ENCODE assay signal across 21 cellular contexts in genomic region chr11:1201395-1202153, GRCh38. TPM values are rescaled to one million over a fixed set of nuclear protein-coding genes. Genes with fewer than 3 reads are reported as not detected.
A peak's percentile ranks its signal among the peaks of the same experiment; 100 is the strongest.
DNase-seq lines count a peak whose midpoint lies in the region; ATAC-seq, FAIRE-seq and TF ChIP-seq lines count a peak whose summit lies in the region.
"Had no signal": no experiment of that assay in that cellular context is flagged by ENCODE, and none has a peak within 500 bp of the region (broad histone marks: within the 10 kb centered on the region; RNA-seq: fewer than 3 reads in every experiment).

No MANE protein-coding gene starts in this region.

- no peaks in the 10 kb centered on the region for H3K27me3 Mint-ChIP-seq in immature natural killer cell (ENCODE audit: low read depth in 3 of 3)

- no peak for TF ChIP-seq RAD21 in GM12878 (IDR thresholded peaks at IDR 0.05; ENCODE audit: insufficient read depth, low read depth, low read length)

- no peak overlapping the region for H2AFZ ChIP-seq in GM12878 (ENCODE audit: control insufficient read depth, low read depth, low read length)
- H2AFZ ChIP-seq: GM23248 had no signal

- H3K4me2 ChIP-seq in GM12878 (ENCODE audit: control insufficient read depth, insufficient read depth) = no peak overlapping the region

- SMC1A ChIA-PET in GM12878 (lab: Charles Lee; ENCODE audit: uncharacterized antibody, unreplicated experiment) = no interaction called here

- H3K4me3 ChIP-seq in GM12878 = no peak overlapping the region
- no peak overlapping the region for H3K4me3 ChIP-seq in fibroblast of the aortic adventitia (ENCODE audit: low read depth, low read length)
- H3K4me3 ChIP-seq: GM23248, HAP-1 had no signal

- no peaks in the 10 kb centered on the region for H3K9me3 ChIP-seq in GM12878 (replicated peaks; ENCODE audit: control insufficient read depth, insufficient read depth, low read length)
- H3K9me3 ChIP-seq: BE2C, HAP-1 had no signal

- H3K27me3 ChIP-seq in GM12878 (replicated peaks in 1 of 2; ENCODE audit: control insufficient read depth in 2 of 2, insufficient read depth in 2 of 2, low read length in 1 of 2) = no peaks in the 10 kb centered on the region

- no peaks in the 10 kb centered on the region for H3K4me1 ChIP-seq in GM12878 (ENCODE audit: control insufficient read depth, insufficient read depth, low read length)
- H3K4me1 ChIP-seq: BE2C, HAP-1 had no signal

- no peak for TF ChIP-seq POLR2A in GM12878 (IDR thresholded peaks at IDR 0.05; ENCODE audit: low read depth, low read length)

- H3K9ac ChIP-seq in GM12878 (ENCODE audit: control insufficient read depth, insufficient read depth, low read length) = no peak overlapping the region
- H3K9ac ChIP-seq: GM23248 had no signal

- FAIRE-seq in HTR-8/SVneo (lab: Jason Lieb, UNC) (peak; percentile 90), GM12878 (lab: Jason Lieb, UNC) (no peak)
- FAIRE-seq: D721Med, RCC 7860 had no signal

- CTCF ChIA-PET in GM12878 (lab: Yijun Ruan, JAX) = interaction anchor here (1.4 to 2.2 kb wide), 5 partner anchors 12 to 375 kb away, joined by 3 to 12 read pairs (median 6); no protein-coding TSS in a partner anchor

- TF ChIP-seq CTCF in GM12878 (IDR thresholded peaks at IDR 0.05 in 2 of 3, conservative IDR thresholded peaks at IDR 0.05 in 1 of 3; ENCODE audit: control insufficient read depth in 2 of 3, extremely low read depth in 1 of 3, insufficient read depth in 1 of 3, low read depth in 3 of 3, low read length in 3 of 3) (no peak), fibroblast of the aortic adventitia (IDR thresholded peaks at IDR 0.05; ENCODE audit: insufficient read depth, low read length) (no peak)

- RAD21 ChIA-PET in GM12878 (lab: Charles Lee; ENCODE audit: unreplicated experiment) = interaction anchor here (1.4 to 2.1 kb wide), 2 partner anchors 313 to 373 kb away, joined by 3 to 6 read pairs; no protein-coding TSS in a partner anchor

- no peak for ATAC-seq in GM12878

- H3K27ac Mint-ChIP-seq in immature natural killer cell = no peak overlapping the region

- no peaks in the 10 kb centered on the region for H3K4me1 Mint-ChIP-seq in immature natural killer cell

- no peaks in the 10 kb centered on the region for H3K36me3 ChIP-seq in GM12878 (ENCODE audit: control insufficient read depth in 2 of 2, insufficient read depth in 2 of 2, low read length in 1 of 2)
- H3K36me3 ChIP-seq: BE2C, HAP-1 had no signal

- H4K20me1 ChIP-seq in GM12878 (ENCODE audit: control insufficient read depth, insufficient read depth) = no peaks in the 10 kb centered on the region

- no peak overlapping the region for H3K27ac ChIP-seq in GM12878 (ENCODE audit: control insufficient read depth, insufficient read depth)
- H3K27ac ChIP-seq: GM23248 had no signal

- no peaks in the 10 kb centered on the region for H3K9me3 Mint-ChIP-seq in immature natural killer cell

- POLR2A ChIA-PET in GM12878 (lab: Charles Lee) = no interaction called here

- no peaks in the 10 kb centered on the region for H3K36me3 Mint-ChIP-seq in immature natural killer cell

- peak; percentile 7 for DNase-seq in A172 (ENCODE audit: low spot score)
- no peak for DNase-seq in HTR-8/SVneo (ENCODE audit: insufficient read length, low spot score)
- DNase-seq in GM12878 (ENCODE audit: low read depth, low spot score) = no peak
- DNase-seq in fibroblast of the aortic adventitia (ENCODE audit: low read depth) = peak; percentile 0
- DNase-seq in head of caudate nucleus = no peak
- DNase-seq in immature natural killer cell = no peak
- DNase-seq in DMS153 treated with DMSO at 0.1 percent for 48 hours (lab: John Stamatoyannopoulos, UW; ENCODE audit: unreplicated experiment) = no peak
- DNase-seq in NCI-H748 treated with DMSO at 0.1 percent for 48 hours (lab: John Stamatoyannopoulos, UW) = no peak
- DNase-seq: DMS79, NCI-H1092, NCI-H1436, NCI-H1930, NCI-H2227 treated with DMSO at 0.1 percent for 48 hours, NCI-H510A had no signal

- no peak overlapping the region for H3K4me3 Mint-ChIP-seq in immature natural killer cell

- TF ChIP-seq EP300 in GM12878 (IDR thresholded peaks at IDR 0.05; ENCODE audit: borderline replicate concordance in 1 of 2, control insufficient read depth in 1 of 2, low read depth in 2 of 2, low read length in 2 of 2) = no peak

- intact Hi-C loops in GM12878 (cut with micrococcal nuclease; ENCODE audit: unreplicated experiment) = loop anchor here (2.0 kb wide), 1 partner anchor 373 kb away; no protein-coding TSS in a partner anchor
- intact Hi-C loops in head of caudate nucleus (cut with DNase I) = loop anchor here (5.0 kb wide), 1 partner anchor 311 kb away; no protein-coding TSS in a partner anchor

- in situ Hi-C loops in GM12878 (cut with MboI) = no loop called here

- WGBS in GM12878 (ENCODE audit: insufficient coverage, insufficient replicate concordance, low lambda C conversion rate, missing lambda C conversion rate) = 47% methylated on average over 4 of the region's 4 CpGs

- no peaks in the 10 kb centered on the region for H3K79me2 ChIP-seq in GM12878 (ENCODE audit: control insufficient read depth, insufficient read depth, low read length)

- no TSS peak for BruUV-seq in GM12878 (replicated peaks; lab: Mats Ljungman, UMichigan)

TF ChIP-seq in GM12878, 131 proteins besides CTCF, POLR2A, EP300 and RAD21:
- TF ChIP-seq SMC3 (IDR thresholded peaks at IDR 0.05; ENCODE audit: borderline replicate concordance, low read length) (no peak), ZNF24 (IDR thresholded peaks at IDR 0.05) (peak; percentile 99)

RNA-seq across cellular contexts. Expression of gene MUC5B, which starts 21.3 kb away (rescaled TPM):
- total RNA-seq in A172 (2014; rRNA removed; shearing (Covaris generic)) = not detected in 2 replicates
- total RNA-seq in GM12878 (2013; cell fraction: nucleolus; rRNA removed) = not detected in 2 replicates
- total RNA-seq in GM12878 (2014; rRNA removed) (not detected in 2 replicates), GM12878 (2014; rRNA removed; fragmentation: Illumina TruSeq; extraction: Trizol) (not detected in 2 replicates), GM12878 (2021) (1.5 TPM in 2 replicates), fibroblast of the aortic adventitia (ENCODE audit: low replicate concordance) (not detected in 2 replicates)
- 0.03 TPM for polyA plus RNA-seq in GM12878 (2011; ENCODE audit: low read depth)
- polyA plus RNA-seq in GM12878 (2011; rRNA removed) (not detected in 2 replicates), GM12878 (2014; fragmentation: Illumina TruSeq; extraction: Trizol) (not detected in 2 replicates), GM12878 (2014; fragmentation: Nextera tagmentation; extraction: Ambion mirVana) (not detected), GM12878 (2014; rRNA removed) (not detected in 2 replicates), GM12878 (2016; fragmentation: Nextera tagmentation; extraction: Ambion mirVana) (not detected), immature natural killer cell (not detected)
- polyA plus RNA-seq in GM12878 (2011; cell fraction: cytosol; rRNA removed) = not detected in 2 replicates
- not detected in 2 replicates for polyA plus RNA-seq in GM12878 (2011; cell fraction: nucleus; rRNA removed)
- 0.03 and 0.14 TPM in 2 replicates for polyA plus RNA-seq in GM12878 (2012)
- polyA minus RNA-seq in GM12878 (2011; rRNA and poly(A)+ RNA removed) = not detected in 2 replicates
- not detected in 2 replicates for polyA minus RNA-seq in GM12878 (2011; cell fraction: cytosol; rRNA and poly(A)+ RNA removed)
- polyA minus RNA-seq in GM12878 (2011; cell fraction: nucleus; rRNA and poly(A)+ RNA removed) = not detected in 2 replicates
- total RNA-seq: GM23248, Right ventricle myocardium superior had no signal
- polyA plus RNA-seq: GM23248 had no signal

RNA-seq across cellular contexts. Expression of gene MUC5AC, which starts 43.8 kb away (rescaled TPM):
- not detected in 2 replicates for total RNA-seq in A172 (2014; rRNA removed; shearing (Covaris generic))
- total RNA-seq in GM12878 (2013; cell fraction: nucleolus; rRNA removed) = not detected in 2 replicates
- not detected in 2 replicates for total RNA-seq in GM12878 (2014; rRNA removed)
- total RNA-seq in GM12878 (2014; rRNA removed; fragmentation: Illumina TruSeq; extraction: Trizol) = not detected in 2 replicates
- not detected in 2 replicates for total RNA-seq in GM12878 (2021)
- polyA plus RNA-seq in GM12878 (2011; ENCODE audit: low read depth) = not detected
- polyA plus RNA-seq in GM12878 (2011; rRNA removed) = under 0.01 TPM in 1 of 2 replicates, not detected in the other
- 0.02 TPM in 1 of 2 replicates, not detected in the other for polyA plus RNA-seq in GM12878 (2011; cell fraction: cytosol; rRNA removed)
- polyA plus RNA-seq in GM12878 (2011; cell fraction: nucleus; rRNA removed) = 0.01 TPM in 2 replicates
- polyA plus RNA-seq in GM12878 (2012) = 0.01 TPM in 2 replicates
- polyA plus RNA-seq in GM12878 (2014; fragmentation: Illumina TruSeq; extraction: Trizol) = not detected in 2 replicates
- not detected for polyA plus RNA-seq in GM12878 (2014; fragmentation: Nextera tagmentation; extraction: Ambion mirVana)
- not detected in 2 replicates for polyA plus RNA-seq in GM12878 (2014; rRNA removed)
- polyA plus RNA-seq in GM12878 (2016; fragmentation: Nextera tagmentation; extraction: Ambion mirVana) = under 1 TPM in 1 of 2 experiments, not detected in 1; 0.01 TPM
- polyA minus RNA-seq in GM12878 (2011; rRNA and poly(A)+ RNA removed) = not detected in 2 replicates
- polyA minus RNA-seq in GM12878 (2011; cell fraction: cytosol; rRNA and poly(A)+ RNA removed) = not detected in 2 replicates
- polyA minus RNA-seq in GM12878 (2011; cell fraction: nucleus; rRNA and poly(A)+ RNA removed) = not detected in 2 replicates
- total RNA-seq in fibroblast of the aortic adventitia (ENCODE audit: low replicate concordance) = under 0.01 TPM in 1 of 2 replicates, not detected in the other
- not detected for polyA plus RNA-seq in immature natural killer cell
- total RNA-seq: GM23248, Right ventricle myocardium superior, SK-MEL-5 had no signal
- polyA plus RNA-seq: GM23248 had no signal

Comparison
In these comparisons a context has a peak if more than half of its experiments do, and no peak if none do; other contexts are left out.
1. DNase-seq: peak in A172 (single experiment) and fibroblast of the aortic adventitia (single experiment); none in HTR-8/SVneo (single experiment), GM12878 (single experiment), head of caudate nucleus (0 of 42), immature natural killer cell (0 of 3), DMS153 treated with DMSO at 0.1 percent for 48 hours (single experiment) and NCI-H748 treated with DMSO at 0.1 percent for 48 hours (single experiment).